ENCODE assay signal across 8 cellular contexts in genomic region chr12:20946732-20947131, GRCh38.
DNase-seq lines count a peak whose midpoint lies in the region; ATAC-seq lines count a peak whose summit lies in the region.

No MANE protein-coding gene starts in this region.

- ATAC-seq in GM18519 (IDR thresholded peaks at IDR 0.05; ENCODE audit: low FRiP score, unreplicated experiment) (peak; percentile 63), HG02840 (IDR thresholded peaks at IDR 0.05; ENCODE audit: low FRiP score, unreplicated experiment) (no peak)
- ATAC-seq in activated CD4-positive, CD25-positive, alpha-beta regulatory T cell treated with anti-CD3 and anti-CD28 coated beads, Interleukin-2, amount 50 U/mL, for 24 hours, result no peak

- DNase-seq in COLO668 (lab: John Stamatoyannopoulos, UW; ENCODE audit: unreplicated experiment) (peak; percentile 41), NCI-H1930 (lab: John Stamatoyannopoulos, UW) (peak; percentile 8 to 46), ecto neural progenitor cell (ENCODE audit: low spot score) (peak; percentile 54), NCI-H128 (lab: John Stamatoyannopoulos, UW; ENCODE audit: unreplicated experiment) (no peak)
- DNase-seq in activated CD8-positive, alpha-beta memory T cell treated with anti-CD3 and anti-CD28 coated beads for 24 hours, result no peak

Comparison
In these comparisons a context has a peak if more than half of its experiments do, and no peak if none do; other contexts are left out.
1. DNase-seq: peak in COLO668 (single experiment), NCI-H1930 (2 of 2) and ecto neural progenitor cell (single experiment); none in NCI-H128 (single experiment) and activated CD8-positive, alpha-beta memory T cell treated with anti-CD3 and anti-CD28 coated beads for 24 hours (single experiment).